Comparison of ENCODE assay signal across 8 cellular contexts in genomic region chr6:34246563-34247391, GRCh38. TPM values are rescaled to one million over a fixed set of nuclear protein-coding genes. Genes with fewer than 3 reads are reported as not detected.
A peak's percentile ranks its signal among the peaks of the same experiment; 100 is the strongest.
DNase-seq lines count a peak whose midpoint lies in the region; ATAC-seq and TF ChIP-seq lines count a peak whose summit lies in the region.

No MANE protein-coding gene starts in this region.

- H3K9ac ChIP-seq in MM.1S (ENCODE audit: low read length) = no peak overlapping the region

- peaks cover 20% of the 10 kb centered on the region for H3K79me2 ChIP-seq in MM.1S (ENCODE audit: low read length)

- H3K36me3 ChIP-seq in MM.1S (replicated peaks; ENCODE audit: insufficient read depth, low read length) = peaks cover 5% of the 10 kb centered on the region; the same call in 1 of the 2 replicates
- H3K36me3 ChIP-seq in effector memory CD4-positive, alpha-beta T cell (ENCODE audit: control insufficient read depth, insufficient read depth, low read length) = peaks cover 26% of the 10 kb centered on the region
- H3K36me3 ChIP-seq in psoas muscle (ENCODE audit: insufficient read depth in 1 of 2, low read depth in 1 of 2) = peaks cover 0 to 21% of the 10 kb centered on the region in 2 donors

- H3F3A ChIP-seq in MM.1S (ENCODE audit: insufficient read depth, low read length) = peaks cover 37% of the 10 kb centered on the region

- H3K27ac ChIP-seq in MM.1S (ENCODE audit: low read length) (peak overlapping the region; percentile 13; the same call in 1 of the 2 replicates), psoas muscle (peak overlapping the region; percentile 59)
- H3K27ac ChIP-seq in effector memory CD4-positive, alpha-beta T cell (ENCODE audit: insufficient read depth, low read length, poor library complexity, severe bottlenecking) = peak overlapping the region; percentile 92

- H3K4me2 ChIP-seq in MM.1S (ENCODE audit: low read depth, low read length) = no peak overlapping the region

- ATAC-seq in psoas muscle = peak in 1 of 4 donors; percentile 3

- intact Hi-C loops in psoas muscle (cut with DNase I) = no loop called here

- whole genome bisulfite sequencing in psoas muscle, 3 donors = 53 to 71% (median 61%) methylated on average over 7 to 8 of the region's 8 CpGs

- TF ChIP-seq CTCF in MM.1S (IDR thresholded peaks at IDR 0.05; ENCODE audit: low read length) (peak; percentile 50), WI38 (IDR thresholded peaks at IDR 0.05; ENCODE audit: low read depth, low read length) (peak; percentile 49; the same call in 1 of the 2 replicates), psoas muscle (IDR thresholded peaks at IDR 0.05) (peak; percentile 31)

- H4K20me1 ChIP-seq in MM.1S (ENCODE audit: insufficient read depth, low read length) = 0 out of 2 replicates have a peak, but pooled peaks cover 3% of the 10 kb centered on the region

- H3K4me3 ChIP-seq in MM.1S (ENCODE audit: low read length) (no peak overlapping the region), WI38 (ENCODE audit: low read depth, low read length) (no peak overlapping the region), psoas muscle (no peak overlapping the region)
- H3K4me3 ChIP-seq in effector memory CD4-positive, alpha-beta T cell (ENCODE audit: insufficient read depth, low read depth, low read length, poor library complexity, severe bottlenecking) = no peak overlapping the region

- peak; percentile 19 for DNase-seq in NCI-H2227 (lab: John Stamatoyannopoulos, UW; ENCODE audit: unreplicated experiment)
- no peak for DNase-seq in NCI-H2227 treated with DMSO at 0.1 percent for 48 hours (lab: John Stamatoyannopoulos, UW)
- no peak for DNase-seq in MM.1S
- DNase-seq in effector memory CD4-positive, alpha-beta T cell = no peak
- peak in 1 of 2 donors; percentile 68 for DNase-seq in psoas muscle
- no peak for DNase-seq in dedifferentiated amniotic fluid mesenchymal stem cell (ENCODE audit: extremely low spot score)
- no peak for DNase-seq in cerebellar nuclear complex (lab: John Stamatoyannopoulos, UW)

- H3K27me3 ChIP-seq in MM.1S (replicated peaks; ENCODE audit: insufficient read depth, low read length) (no peaks in the 10 kb centered on the region), psoas muscle (ENCODE audit: insufficient read depth in 3 of 3, low read length in 2 of 3) (no peaks in the 10 kb centered on the region)
- no peaks in the 10 kb centered on the region for H3K27me3 ChIP-seq in effector memory CD4-positive, alpha-beta T cell (replicated peaks; ENCODE audit: control insufficient read depth, insufficient read depth, low read length, poor library complexity, severe bottlenecking)

- no peak overlapping the region for H2AFZ ChIP-seq in MM.1S (ENCODE audit: low read length)

- no peaks in the 10 kb centered on the region for H3K9me3 ChIP-seq in MM.1S (replicated peaks; ENCODE audit: insufficient read depth, low read length)
- no peaks in the 10 kb centered on the region for H3K9me3 ChIP-seq in effector memory CD4-positive, alpha-beta T cell (ENCODE audit: control insufficient read depth, low read length)
- no peaks in the 10 kb centered on the region for H3K9me3 ChIP-seq in psoas muscle

- H3K9me2 ChIP-seq in MM.1S (replicated peaks; ENCODE audit: insufficient read depth, low read length) = no peaks in the 10 kb centered on the region

- peaks cover 8% of the 10 kb centered on the region for H3K4me1 ChIP-seq in MM.1S (ENCODE audit: low read length)
- peaks cover 36% of the 10 kb centered on the region for H3K4me1 ChIP-seq in effector memory CD4-positive, alpha-beta T cell (ENCODE audit: control insufficient read depth, insufficient read depth, low read length, poor library complexity, severe bottlenecking)
- peaks cover 32% of the 10 kb centered on the region for H3K4me1 ChIP-seq in psoas muscle

RNA-seq across cellular contexts. Expression of gene SMIM29, which starts 2.0 kb away (rescaled TPM):
- total RNA-seq in psoas muscle = 10 to 100 TPM; 14.4 to 59.4 (median 31.5) TPM
- polyA plus RNA-seq in psoas muscle = 100 to 1,000 TPM in 1 of 3 donors, 10 to 100 TPM in 2; 24.6 to 100 (median 44.1) TPM

RNA-seq across cellular contexts. Expression of gene HMGA1, which starts 10.1 kb away (rescaled TPM):
- total RNA-seq in psoas muscle = 100 to 1,000 TPM in 3 of 4 donors, 10 to 100 TPM in 1; 83.5 to 151 (median 128) TPM
- polyA plus RNA-seq in psoas muscle = 100 to 1,000 TPM; 111 to 389 (median 205) TPM

Comparison
In these comparisons a context has a peak if more than half of its experiments do, and no peak if none do; other contexts are left out.
1. H3K27ac ChIP-seq: peak in every context shown above with its lines; median percentile 92 in effector memory CD4-positive, alpha-beta T cell; 59 in psoas muscle; 13 in MM.1S.